2 cellular contexts compared by ENCODE assay signal in genomic region chr2:228974169-228974568, GRCh38.
"Had no signal": no experiment of that assay in that cellular context is flagged by ENCODE, and none has a peak within 500 bp of the region (broad histone marks: within the 10 kb centered on the region; RNA-seq: fewer than 3 reads in every experiment).

No MANE protein-coding gene starts in this region.

- DNase-seq: GDM1, GF-D8 had no signal
